In genomic region chr19:23509686-23510450, GRCh38 we compare ENCODE assay signal across 18 cellular contexts.
"Had no signal": no experiment of that assay in that cellular context is flagged by ENCODE, and none has a peak within 500 bp of the region (broad histone marks: within the 10 kb centered on the region; RNA-seq: fewer than 3 reads in every experiment).

No MANE protein-coding gene starts in this region.

- DNase-seq: activated CD4-positive, CD25-positive, alpha-beta regulatory T cell treated with anti-CD3 and anti-CD28 coated beads, Interleukin-2, amount 50 U/mL, for 72 hours; activated naive CD4-positive, alpha-beta T cell treated with Interleukin-2 at 50 U/mL for 16 hours; activated T-cell treated with anti-CD3 and anti-CD28 coated beads for 4 hours; anterior cingulate cortex; brain microvascular endothelial cell; cerebellar nuclear complex; effector CD8-positive, alpha-beta T cell; foreskin melanocyte; heart right ventricle; mucosa of descending colon; naive thymus-derived CD4-positive, alpha-beta T cell; ovary; stimulated activated CD4-positive, alpha-beta T cell treated with anti-CD3 and anti-CD28 coated beads, Interleukin-12 subunit alpha, Interleukin-12 subunit beta, amount 100 ng/mL, for 4 hours; stimulated activated CD4-positive, alpha-beta T cell treated with anti-CD3 and anti-CD28 coated beads, Interleukin-2, amount 100 ng/mL, for 24 hours; T-helper 9 cell had no signal

- H3K4me3 ChIP-seq: heart right ventricle, mucosa of descending colon, ovary had no signal

- H3K27me3 ChIP-seq: brain microvascular endothelial cell, heart right ventricle, ovary had no signal

- H3K36me3 ChIP-seq: brain microvascular endothelial cell, heart right ventricle, ovary had no signal

- ATAC-seq: activated T-helper 17 cell treated with anti-CD3 and anti-CD28 coated beads, Interleukin-2, amount 50 U/mL, for 72 hours; heart right ventricle; left lobe of liver; mucosa of descending colon; naive thymus-derived CD4-positive, alpha-beta T cell; stimulated activated effector memory CD8-positive, alpha-beta T cell treated with anti-CD3 and anti-CD28 coated beads, Interleukin-12 subunit alpha, Interleukin-12 subunit beta, amount 100 ng/mL, for 72 hours had no signal

- H3K27ac ChIP-seq: brain microvascular endothelial cell, heart right ventricle, ovary had no signal
